In genomic region chr9:13100914-13101572, GRCh38 we compare ENCODE assay signal across 28 cellular contexts.
"Had no signal": no experiment of that assay in that cellular context is flagged by ENCODE, and none has a peak within 500 bp of the region (broad histone marks: within the 10 kb centered on the region; RNA-seq: fewer than 3 reads in every experiment).

No MANE protein-coding gene starts in this region.

- DNase-seq: activated CD4-positive, alpha-beta memory T cell treated with anti-CD3 and anti-CD28 coated beads, Interleukin-2, amount 10 ng/mL, durations not matched to agents 7 days and 5 days; activated CD4-positive, alpha-beta T cell treated with anti-CD3 and anti-CD28 coated beads for 1 hour; activated CD4-positive, alpha-beta T cell treated with anti-CD3 and anti-CD28 coated beads, Interleukin-2, amount 10 ng/mL, durations not matched to agents 7 days and 5 days; activated CD8-positive, alpha-beta memory T cell treated with anti-CD3 and anti-CD28 coated beads, Interleukin-2, amount 50 U/mL, for 48 hours; activated gamma-delta T cell; activated naive CD4-positive, alpha-beta T cell treated with anti-CD3 and anti-CD28 coated beads, Interleukin-2, amount 50 U/mL, for 16 hours; activated T-cell treated with anti-CD3 and anti-CD28 coated beads, Interleukin-2, amount 50 U/mL, for 24 hours; amniotic stem cell; effector CD8-positive, alpha-beta T cell; foreskin fibroblast; heart left ventricle; hypothalamus; immature natural killer cell; midbrain; naive thymus-derived CD4-positive, alpha-beta T cell; nucleus accumbens; pancreas; stimulated activated CD4-positive, alpha-beta T cell treated with anti-CD3 and anti-CD28 coated beads, Interleukin-15, amount 100 ng/mL, for 24 hours; stimulated activated CD4-positive, alpha-beta T cell treated with anti-CD3 and anti-CD28 coated beads, Interleukin-2, amount 100 ng/mL, for 24 hours; T-helper 17 cell; T1000; upper lobe of left lung had no signal

- H3K9me3 ChIP-seq: heart left ventricle, pancreas, prostate gland, upper lobe of left lung had no signal

- H3K4me3 Mint-ChIP-seq: activated CD4-positive, alpha-beta memory T cell treated with anti-CD3 and anti-CD28 coated beads, Interleukin-2, amount 10 ng/mL, durations not matched to agents 7 days and 5 days; activated CD4-positive, alpha-beta T cell treated with anti-CD3 and anti-CD28 coated beads, Interleukin-2, amount 10 ng/mL, durations not matched to agents 7 days and 5 days; activated T-cell treated with anti-CD3 and anti-CD28 coated beads, Interleukin-2, amount 50 U/mL, for 24 hours; central memory CD8-positive, alpha-beta T cell; immature natural killer cell; naive thymus-derived CD4-positive, alpha-beta T cell; neural crest cell; stimulated activated naive CD8-positive, alpha-beta T cell treated with anti-CD3 and anti-CD28 coated beads, Interleukin-15, Interleukin-2, amounts not matched to agents 100 ng/mL and 50 ng/mL, for 24 hours; T-helper 17 cell had no signal

- H3K27me3 ChIP-seq: heart left ventricle, pancreas, upper lobe of left lung had no signal

- H3K9me3 Mint-ChIP-seq: activated CD4-positive, alpha-beta T cell treated with anti-CD3 and anti-CD28 coated beads, Interleukin-2, amount 10 ng/mL, durations not matched to agents 7 days and 5 days; neural crest cell had no signal

- H3K36me3 Mint-ChIP-seq: naive thymus-derived CD4-positive, alpha-beta T cell had no signal

- H3K4me1 Mint-ChIP-seq: activated CD4-positive, alpha-beta memory T cell treated with anti-CD3 and anti-CD28 coated beads, Interleukin-2, amount 10 ng/mL, durations not matched to agents 7 days and 5 days; activated CD4-positive, alpha-beta T cell treated with anti-CD3 and anti-CD28 coated beads, Interleukin-2, amount 10 ng/mL, durations not matched to agents 7 days and 5 days; central memory CD8-positive, alpha-beta T cell; immature natural killer cell; naive thymus-derived CD4-positive, alpha-beta T cell; T-helper 17 cell had no signal

- ATAC-seq: heart left ventricle; naive thymus-derived CD4-positive, alpha-beta T cell; pancreas; T-helper 17 cell had no signal

- H3K4me3 ChIP-seq: heart left ventricle, pancreas, prostate gland, upper lobe of left lung had no signal

- H3K27ac ChIP-seq: heart left ventricle, pancreas, prostate gland had no signal

- FAIRE-seq: bronchial epithelial cell, endometrium, pancreas had no signal

- H3K4me1 ChIP-seq: heart left ventricle, pancreas, prostate gland, upper lobe of left lung had no signal

- H3K27ac Mint-ChIP-seq: activated CD4-positive, alpha-beta memory T cell treated with anti-CD3 and anti-CD28 coated beads, Interleukin-2, amount 10 ng/mL, durations not matched to agents 7 days and 5 days; activated CD4-positive, alpha-beta T cell treated with anti-CD3 and anti-CD28 coated beads, Interleukin-2, amount 10 ng/mL, durations not matched to agents 7 days and 5 days; activated T-cell treated with anti-CD3 and anti-CD28 coated beads, Interleukin-2, amount 50 U/mL, for 24 hours; immature natural killer cell; naive thymus-derived CD4-positive, alpha-beta T cell; stimulated activated naive CD8-positive, alpha-beta T cell treated with anti-CD3 and anti-CD28 coated beads, Interleukin-15, Interleukin-2, amounts not matched to agents 100 ng/mL and 50 ng/mL, for 24 hours; T-helper 17 cell had no signal

- H3K36me3 ChIP-seq: pancreas, prostate gland had no signal

- H3K27me3 Mint-ChIP-seq: activated CD4-positive, alpha-beta memory T cell treated with anti-CD3 and anti-CD28 coated beads, Interleukin-2, amount 10 ng/mL, durations not matched to agents 7 days and 5 days; activated CD4-positive, alpha-beta T cell treated with anti-CD3 and anti-CD28 coated beads, Interleukin-2, amount 10 ng/mL, durations not matched to agents 7 days and 5 days; activated T-cell treated with anti-CD3 and anti-CD28 coated beads, Interleukin-2, amount 50 U/mL, for 24 hours; central memory CD8-positive, alpha-beta T cell; naive thymus-derived CD4-positive, alpha-beta T cell; stimulated activated naive CD8-positive, alpha-beta T cell treated with anti-CD3 and anti-CD28 coated beads, Interleukin-15, Interleukin-2, amounts not matched to agents 100 ng/mL and 50 ng/mL, for 24 hours; T-helper 17 cell had no signal
